1 cellular context compared by ENCODE assay signal in genomic region chr20:50415516-50416268, GRCh38.
TF ChIP-seq lines count a peak whose summit lies in the region.

No MANE protein-coding gene starts in this region.

TF ChIP-seq in HepG2, 621 proteins besides CTCF, POLR2A, EP300 and RAD21 (continued from another document and continues in another):
- TF ChIP-seq POGK (CRISPR knock-in tag; conservative IDR thresholded peaks at IDR 0.05) = peak; percentile 26; the same call in 1 of the 2 replicates
- TF ChIP-seq GRHL1 (CRISPR knock-in tag; conservative IDR thresholded peaks at IDR 0.05) = no peak
- no peak for TF ChIP-seq BATF2 (CRISPR knock-in tag; IDR thresholded peaks at IDR 0.05)
- TF ChIP-seq ZSCAN22 (CRISPR knock-in tag; IDR thresholded peaks at IDR 0.05) = no peak
- no peak for TF ChIP-seq DZIP1 (CRISPR knock-in tag; IDR thresholded peaks at IDR 0.05)
- TF ChIP-seq ZNF136 (CRISPR knock-in tag; IDR thresholded peaks at IDR 0.05; ENCODE audit: low read depth) = peak; percentile 92; the same call in 1 of the 2 replicates
- no peak for TF ChIP-seq MLXIP (CRISPR knock-in tag; IDR thresholded peaks at IDR 0.05; ENCODE audit: borderline replicate concordance)
- TF ChIP-seq ZSCAN25 (CRISPR knock-in tag; IDR thresholded peaks at IDR 0.05) = peak; percentile 82
- no peak for TF ChIP-seq ZNF3 (CRISPR knock-in tag; IDR thresholded peaks at IDR 0.05)
- TF ChIP-seq ZNF496 (CRISPR knock-in tag; IDR thresholded peaks at IDR 0.05; ENCODE audit: insufficient replicate concordance) = no peak
- TF ChIP-seq RBM39 (IDR thresholded peaks at IDR 0.05; ENCODE audit: low read depth, low read length, poor library complexity, severe bottlenecking) = peak; percentile 43
- no peak for TF ChIP-seq ZSCAN30 (CRISPR knock-in tag; IDR thresholded peaks at IDR 0.05)
- no peak for TF ChIP-seq ZNF234 (CRISPR knock-in tag; conservative IDR thresholded peaks at IDR 0.05)
- no peak for TF ChIP-seq AHR (CRISPR knock-in tag; IDR thresholded peaks at IDR 0.05)
- TF ChIP-seq ZNF124 (CRISPR knock-in tag; IDR thresholded peaks at IDR 0.05) = peak; percentile 91; the same call in 1 of the 2 replicates
- TF ChIP-seq SNAPC5 (CRISPR knock-in tag; IDR thresholded peaks at IDR 0.05; ENCODE audit: borderline replicate concordance) = peak; percentile 86; the same call in 1 of the 2 replicates
- TF ChIP-seq NFKBIZ (CRISPR knock-in tag; IDR thresholded peaks at IDR 0.05) = 0 out of 2 replicates have a peak, but pooled peaks have one; percentile 17
- no peak for TF ChIP-seq SP1 (IDR thresholded peaks at IDR 0.05)
- TF ChIP-seq SP1 (CRISPR knock-in tag; IDR thresholded peaks at IDR 0.05) = peak; percentile 37; the same call in 1 of the 2 replicates
- TF ChIP-seq ZNF749 (CRISPR knock-in tag; IDR thresholded peaks at IDR 0.05; ENCODE audit: borderline replicate concordance) = no peak
- no peak; the same call in 1 of the 2 replicates for TF ChIP-seq ZNF746 (CRISPR knock-in tag; IDR thresholded peaks at IDR 0.05)
- no peak for TF ChIP-seq TBX3 (IDR thresholded peaks at IDR 0.05; ENCODE audit: borderline replicate concordance)
- no peak for TF ChIP-seq CREB3 (CRISPR knock-in tag; IDR thresholded peaks at IDR 0.05)
- no peak; the same call in 1 of the 2 replicates for TF ChIP-seq ZNF280D (CRISPR knock-in tag; IDR thresholded peaks at IDR 0.05)
- no peak for TF ChIP-seq TOE1 (CRISPR knock-in tag; IDR thresholded peaks at IDR 0.05)
- TF ChIP-seq ZNF629 (CRISPR knock-in tag; conservative IDR thresholded peaks at IDR 0.05) = no peak
- no peak for TF ChIP-seq ZNF7 (CRISPR knock-in tag; IDR thresholded peaks at IDR 0.05)
- no peak for TF ChIP-seq SMC3 (IDR thresholded peaks at IDR 0.05; ENCODE audit: low read length)
- TF ChIP-seq ZNF564 (CRISPR knock-in tag; IDR thresholded peaks at IDR 0.05) = 0 out of 2 replicates have a peak, but pooled peaks have one; percentile 35
- peak; percentile 80 for TF ChIP-seq KAT8 (CRISPR knock-in tag; IDR thresholded peaks at IDR 0.05)
- no peak for TF ChIP-seq ZNF777 (CRISPR knock-in tag; IDR thresholded peaks at IDR 0.05)
- TF ChIP-seq RFX3 (CRISPR knock-in tag; IDR thresholded peaks at IDR 0.05) = no peak
- TF ChIP-seq STAT6 (CRISPR knock-in tag; IDR thresholded peaks at IDR 0.05; ENCODE audit: borderline replicate concordance) = no peak
- TF ChIP-seq ZNF468 (CRISPR knock-in tag; IDR thresholded peaks at IDR 0.05) = no peak
- no peak for TF ChIP-seq RNF2 (conservative IDR thresholded peaks at IDR 0.05; ENCODE audit: low read depth)
- 0 out of 2 replicates have a peak, but pooled peaks have one; percentile 71 for TF ChIP-seq WIZ (CRISPR knock-in tag; IDR thresholded peaks at IDR 0.05)
- peak; percentile 69; the same call in 1 of the 2 replicates for TF ChIP-seq BORCS8-MEF2B (CRISPR knock-in tag; IDR thresholded peaks at IDR 0.05)
- TF ChIP-seq TBX2 (CRISPR knock-in tag; IDR thresholded peaks at IDR 0.05; ENCODE audit: borderline replicate concordance) = peak; percentile 48; the same call in 1 of the 2 replicates
- TF ChIP-seq RXRA (CRISPR knock-in tag; IDR thresholded peaks at IDR 0.05) = peak; percentile 80
- peak; percentile 37; the same call in 1 of the 3 replicates for TF ChIP-seq MXI1 (IDR thresholded peaks at IDR 0.05; ENCODE audit: borderline replicate concordance, low read depth, low read length)
- TF ChIP-seq HNRNPUL1 (IDR thresholded peaks at IDR 0.05; ENCODE audit: low read depth, low read length) = no peak
- 0 out of 2 replicates have a peak, but pooled peaks have one; percentile 47 for TF ChIP-seq MEIS1 (CRISPR knock-in tag; IDR thresholded peaks at IDR 0.05; ENCODE audit: borderline replicate concordance)
- peak; percentile 79 for TF ChIP-seq ZBTB20 (CRISPR knock-in tag; IDR thresholded peaks at IDR 0.05; ENCODE audit: borderline replicate concordance, low read depth)
- TF ChIP-seq TAF15 (IDR thresholded peaks at IDR 0.05; ENCODE audit: low read depth, low read length, poor library complexity, severe bottlenecking) = no peak
- TF ChIP-seq ARID2 (CRISPR knock-in tag; IDR thresholded peaks at IDR 0.05; ENCODE audit: borderline replicate concordance) = peak; percentile 85; the same call in 1 of the 2 replicates
